ENCODE assay signal across 17 cellular contexts in genomic region chr17:65176646-65177409, GRCh38. TPM values are rescaled to one million over a fixed set of nuclear protein-coding genes. Genes with fewer than 3 reads are reported as not detected.
"Had no signal": no experiment of that assay in that cellular context is flagged by ENCODE, and none has a peak within 500 bp of the region (broad histone marks: within the 10 kb centered on the region; RNA-seq: fewer than 3 reads in every experiment).

No MANE protein-coding gene starts in this region.

- H3K9me3 Mint-ChIP-seq: activated T-cell treated with anti-CD3 and anti-CD28 coated beads, Interleukin-2, amount 50 U/mL, for 4 hours had no signal

- H3K27me3 Mint-ChIP-seq: naive thymus-derived CD4-positive, alpha-beta T cell had no signal

- H3K36me3 ChIP-seq: adrenal gland, cardiac muscle cell, vagina had no signal

- FAIRE-seq: colon, endometrium had no signal

- H3K27ac ChIP-seq: adrenal gland, cardiac muscle cell, gastroesophageal sphincter, tibial nerve, vagina had no signal

- H3K27me3 ChIP-seq: adrenal gland, cardiac muscle cell, gastroesophageal sphincter, tibial nerve, vagina had no signal

- ATAC-seq: activated T-cell treated with anti-CD3 and anti-CD28 coated beads, Interleukin-2, amount 50 U/mL, for 4 hours; gastroesophageal sphincter; naive thymus-derived CD4-positive, alpha-beta T cell had no signal

- H3K4me3 ChIP-seq: adrenal gland, cardiac muscle cell, gastroesophageal sphincter, tibial nerve, vagina had no signal

- DNase-seq: activated CD4-positive, alpha-beta T cell treated with anti-CD3 and anti-CD28 coated beads, Interleukin-2, amount 50 U/mL, for 48 hours; activated CD4-positive, CD25-positive, alpha-beta regulatory T cell treated with anti-CD3 and anti-CD28 coated beads, Interleukin-2, amount 50 U/mL, for 72 hours; activated T-cell treated with anti-CD3 and anti-CD28 coated beads, Interleukin-2, amount 50 U/mL, for 4 hours; adrenal gland; islet precursor cell; naive thymus-derived CD4-positive, alpha-beta T cell; stimulated activated CD4-positive, alpha-beta T cell treated with anti-CD3 and anti-CD28 coated beads, Interleukin-12 subunit alpha, Interleukin-12 subunit beta, amount 100 ng/mL, for 4 hours; stimulated activated CD4-positive, alpha-beta T cell treated with anti-CD3 and anti-CD28 coated beads, Interleukin-2, amount 100 ng/mL, for 24 hours; stimulated activated naive CD4-positive, alpha-beta T cell; SW 1271; T-helper 9 cell had no signal

- H3K9me3 ChIP-seq: adrenal gland, gastroesophageal sphincter, tibial nerve, vagina had no signal

RNA-seq across cellular contexts. Expression of gene RGS9, which starts 39.7 kb away (rescaled TPM):
- polyA plus RNA-seq: naive thymus-derived CD4-positive, alpha-beta T cell had no signal
